Comparison of ENCODE assay signal across 9 cellular contexts in genomic region chr1:201719812-201720521, GRCh38.
DNase-seq lines count a peak whose midpoint lies in the region; ATAC-seq, FAIRE-seq and TF ChIP-seq lines count a peak whose summit lies in the region.
"Had no signal": no experiment of that assay in that cellular context is flagged by ENCODE, and none has a peak within 500 bp of the region (broad histone marks: within the 10 kb centered on the region; RNA-seq: fewer than 3 reads in every experiment).

No MANE protein-coding gene starts in this region.

- FAIRE-seq in frontal cortex (lab: Jason Lieb, UNC): no peak

- peaks cover 20% of the 10 kb centered on the region for H3K36me3 ChIP-seq in adipocyte (ENCODE audit: control insufficient read depth, insufficient read depth, low read length, severe bottlenecking)
- no peaks in the 10 kb centered on the region for H3K36me3 ChIP-seq in cardiac muscle cell
- H3K36me3 ChIP-seq in psoas muscle (ENCODE audit: insufficient read depth in 1 of 2, low read depth in 1 of 2): no peaks in the 10 kb centered on the region

- H3K9me3 ChIP-seq in adipocyte (ENCODE audit: control insufficient read depth, low read length): no peaks in the 10 kb centered on the region
- no peaks in the 10 kb centered on the region for H3K9me3 ChIP-seq in cardiac muscle cell (ENCODE audit: low read depth)
- no peaks in the 10 kb centered on the region for H3K9me3 ChIP-seq in psoas muscle
- H3K9me3 ChIP-seq: adrenal gland had no signal

- peak; percentile 46 for DNase-seq in DMS153 treated with DMSO at 0.1 percent for 48 hours (lab: John Stamatoyannopoulos, UW; ENCODE audit: unreplicated experiment)
- DNase-seq in adipocyte (ENCODE audit: low read depth): no peak
- peak in 1 of 2 donors; percentile 94 for DNase-seq in cardiac muscle cell (ENCODE audit: low read depth in 1 of 2, low spot score in 1 of 2)
- DNase-seq in psoas muscle: peak; percentile 65 to 89
- no peak for DNase-seq in GDM1 (lab: John Stamatoyannopoulos, UW)
- DNase-seq in frontal cortex (ENCODE audit: low spot score in 2 of 2): no peak

- intact Hi-C loops in psoas muscle (cut with DNase I): no loop called here

- H3K4me1 ChIP-seq in adipocyte (ENCODE audit: control insufficient read depth, insufficient read depth, low read length) (peaks cover 80% of the 10 kb centered on the region), cardiac muscle cell (ENCODE audit: low read depth) (peaks cover 59% of the 10 kb centered on the region), psoas muscle (peaks cover 57% of the 10 kb centered on the region)

- no peak overlapping the region for H3K4me3 ChIP-seq in adipocyte (ENCODE audit: low read length)
- H3K4me3 ChIP-seq in cardiac muscle cell: no peak overlapping the region
- H3K4me3 ChIP-seq in psoas muscle: no peak overlapping the region
- H3K4me3 ChIP-seq: adrenal gland had no signal

- ATAC-seq in psoas muscle (peak; percentile 45 to 79 (median 62)), GM19452 (IDR thresholded peaks at IDR 0.05; ENCODE audit: unreplicated experiment) (no peak), GM19467 (IDR thresholded peaks at IDR 0.05; ENCODE audit: unreplicated experiment) (no peak)

- 40 to 41% (median 41%) methylated on average over 9 of the region's 9 CpGs for WGBS in psoas muscle, 3 donors

- H3K9ac ChIP-seq in adipocyte (ENCODE audit: low read length): peak overlapping the region; percentile 79

- no peak for TF ChIP-seq CTCF in cardiac muscle cell (IDR thresholded peaks at IDR 0.05; ENCODE audit: low read depth, low read length)
- no peak for TF ChIP-seq CTCF in psoas muscle (IDR thresholded peaks at IDR 0.05)

- H3K27me3 ChIP-seq in adipocyte (replicated peaks; ENCODE audit: control insufficient read depth, insufficient read depth, low read length): no peaks in the 10 kb centered on the region
- no peaks in the 10 kb centered on the region for H3K27me3 ChIP-seq in cardiac muscle cell
- no peaks in the 10 kb centered on the region for H3K27me3 ChIP-seq in psoas muscle (ENCODE audit: insufficient read depth in 3 of 3, low read length in 2 of 3)
- H3K27me3 ChIP-seq: adrenal gland had no signal

- peak overlapping the region; percentile 74 for H3K27ac ChIP-seq in cardiac muscle cell
- H3K27ac ChIP-seq in psoas muscle: peak overlapping the region; percentile 43

Comparison
In these comparisons a context has a peak if more than half of its experiments do, and no peak if none do; other contexts are left out.
1. DNase-seq: peak in DMS153 treated with DMSO at 0.1 percent for 48 hours (single experiment) and psoas muscle (2 of 2); none in adipocyte (single experiment), GDM1 (single experiment) and frontal cortex (0 of 2).
2. ATAC-seq: peak in psoas muscle (4 of 4); none in GM19452 (single experiment) and GM19467 (single experiment).